In the genomic region with DNA sequence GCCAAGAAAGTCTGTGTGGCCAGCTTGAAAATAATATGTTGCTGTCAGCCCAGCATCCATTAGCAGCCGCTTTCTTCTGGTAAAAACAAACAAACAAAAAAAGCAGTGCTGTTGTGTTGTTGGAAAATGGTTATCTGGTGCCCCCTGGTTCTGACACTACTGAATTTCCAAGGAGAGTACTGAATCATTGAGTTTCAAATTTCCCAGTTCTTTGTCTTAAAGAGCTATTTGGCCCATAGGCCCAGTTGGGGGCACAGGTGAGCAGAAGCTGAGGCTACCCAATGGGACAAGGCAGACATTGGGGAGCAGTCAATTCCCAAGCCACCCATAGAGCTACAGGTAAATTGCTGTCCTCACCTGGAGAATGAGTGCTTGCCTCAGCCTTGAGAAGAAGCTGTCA, we compare ENCODE assay signal across 29 cellular contexts.
DNase-seq lines count a peak whose midpoint lies in the region; ATAC-seq and TF ChIP-seq lines count a peak whose summit lies in the region.
"Had no signal": no experiment of that assay in that cellular context is flagged by ENCODE, and none has a peak within 500 bp of the region (broad histone marks: within the 10 kb centered on the region; RNA-seq: fewer than 3 reads in every experiment).

No MANE protein-coding gene starts in this region.

- peaks cover 0 to 2% (median 0%) of the 10 kb centered on the region in 5 experiments for H3K9me3 Mint-ChIP-seq in brain
- H3K9me3 Mint-ChIP-seq in activated naive CD8-positive, alpha-beta T cell treated with anti-CD3 and anti-CD28 coated beads, Interleukin-2, amount 50 U/mL, for 24 hours, result peaks cover 7% of the 10 kb centered on the region
- H3K9me3 Mint-ChIP-seq: central memory CD8-positive, alpha-beta T cell; natural killer cell treated with Interleukin-12 subunit alpha and Interleukin-12 subunit beta and Interleukin-15 and Interleukin-18, amount 100 ng/mL, for 72 hours had no signal

- H3K18ac ChIP-seq in mesendoderm (ENCODE audit: low read length), result peak overlapping the region; percentile 15

- no peaks in the 10 kb centered on the region for H3K79me2 ChIP-seq in mesendoderm (ENCODE audit: control insufficient read depth, insufficient read depth, low read length)

- no peak overlapping the region for H3K4ac ChIP-seq in mesendoderm (ENCODE audit: low read depth, low read length)

- no peak overlapping the region for H2BK15ac ChIP-seq in mesendoderm (replicated peaks; ENCODE audit: low read depth)

- no CpG with 5 or more reads among the region's 1 CpG for WGBS in mesendoderm (ENCODE audit: extremely low coverage, insufficient coverage, low lambda C conversion rate)

- no peak overlapping the region for H3K27ac Mint-ChIP-seq in brain
- no peak overlapping the region for H3K27ac Mint-ChIP-seq in activated naive CD8-positive, alpha-beta T cell treated with anti-CD3 and anti-CD28 coated beads, Interleukin-2, amount 50 U/mL, for 24 hours
- H3K27ac Mint-ChIP-seq: activated CD8-positive, alpha-beta T cell treated with anti-CD3 and anti-CD28 coated beads, Interleukin-2, amount 10 ng/mL, durations not matched to agents 7 days and 5 days; activated naive CD4-positive, alpha-beta T cell treated with anti-CD3 and anti-CD28 coated beads for 36 hours; CD8-positive, alpha-beta memory T cell; natural killer cell treated with Interleukin-12 subunit alpha and Interleukin-12 subunit beta and Interleukin-15 and Interleukin-18, amount 100 ng/mL, for 72 hours had no signal

- H3K4me3 Mint-ChIP-seq in brain, result no peak overlapping the region
- H3K4me3 Mint-ChIP-seq in activated naive CD8-positive, alpha-beta T cell treated with anti-CD3 and anti-CD28 coated beads, Interleukin-2, amount 50 U/mL, for 24 hours, result no peak overlapping the region
- H3K4me3 Mint-ChIP-seq: activated CD8-positive, alpha-beta T cell treated with anti-CD3 and anti-CD28 coated beads, Interleukin-2, amount 10 ng/mL, durations not matched to agents 7 days and 5 days; activated naive CD4-positive, alpha-beta T cell treated with anti-CD3 and anti-CD28 coated beads for 36 hours; CD8-positive, alpha-beta memory T cell; central memory CD8-positive, alpha-beta T cell; natural killer cell treated with Interleukin-12 subunit alpha and Interleukin-12 subunit beta and Interleukin-15 and Interleukin-18, amount 100 ng/mL, for 72 hours had no signal

- DNase-seq in GM10248 (ENCODE audit: extremely low spot score), result no peak
- DNase-seq in NCI-H526 treated with DMSO at 0.1 percent for 48 hours (lab: John Stamatoyannopoulos, UW), result peak; percentile 8
- DNase-seq in mesendoderm, result peak; percentile 75
- DNase-seq in activated naive CD8-positive, alpha-beta T cell treated with anti-CD3 and anti-CD28 coated beads, Interleukin-2, amount 50 U/mL, for 24 hours, result no peak
- DNase-seq in occipital lobe (lab: John Stamatoyannopoulos, UW), result no peak
- no peak for DNase-seq in stimulated activated naive CD8-positive, alpha-beta T cell treated with anti-CD3 and anti-CD28 coated beads, Interleukin-15, Interleukin-2, amounts not matched to agents 100 U/mL and 50 U/mL, for 24 hours
- DNase-seq: activated CD8-positive, alpha-beta T cell treated with anti-CD3 and anti-CD28 coated beads, Interleukin-2, amount 10 ng/mL, durations not matched to agents 7 days and 5 days; activated naive CD4-positive, alpha-beta T cell treated with anti-CD3 and anti-CD28 coated beads for 36 hours; activated T-cell treated with anti-CD3 and anti-CD28 coated beads, Interleukin-2, amount 50 U/mL, for 1 hour; anterior cingulate cortex; CD8-positive, alpha-beta memory T cell; DMS79 treated with DMSO at 0.1 percent for 48 hours; effector CD4-positive, alpha-beta T cell; gastrocnemius medialis; midbrain; NCI-H1092 treated with DMSO at 0.1 percent for 48 hours; posterior cingulate gyrus; stimulated activated CD4-positive, alpha-beta T cell treated with anti-CD3 and anti-CD28 coated beads, Interleukin-2, amount 100 ng/mL, for 24 hours; stimulated activated naive CD4-positive, alpha-beta T cell; T1000; thyroid gland had no signal

- no peak overlapping the region for H4K8ac ChIP-seq in mesendoderm (ENCODE audit: low read depth, low read length)

- no peak overlapping the region for H3K23ac ChIP-seq in mesendoderm (ENCODE audit: low read length)

- H3K4me1 ChIP-seq in mesendoderm (ENCODE audit: control insufficient read depth, low read depth, low read length), result peaks cover 1% of the 10 kb centered on the region
- H3K4me1 ChIP-seq: esophagus muscularis mucosa, gastrocnemius medialis, thyroid gland had no signal

- CTCF ChIA-PET in GM10248 (lab: Yijun Ruan, JAX), result interaction anchor here (1.0 to 4.3 kb wide), 8 partner anchors 11 to 250 kb away, joined by 3 to 37 read pairs (median 4); no protein-coding TSS in a partner anchor

- H3K27me3 ChIP-seq in mesendoderm (ENCODE audit: insufficient read depth, low read length, poor library complexity), result no peaks in the 10 kb centered on the region
- H3K27me3 ChIP-seq: gastrocnemius medialis, thyroid gland had no signal

- H2BK120ac ChIP-seq in mesendoderm (ENCODE audit: low read depth, low read length), result no peak overlapping the region

- peaks cover 4% of the 10 kb centered on the region for H3K27me3 Mint-ChIP-seq in brain
- H3K27me3 Mint-ChIP-seq in activated naive CD8-positive, alpha-beta T cell treated with anti-CD3 and anti-CD28 coated beads, Interleukin-2, amount 50 U/mL, for 24 hours, result peaks cover 2% of the 10 kb centered on the region

- POLR2A ChIA-PET in GM10248 (lab: Yijun Ruan, JAX), result no interaction called here

- no peaks in the 10 kb centered on the region for H3K36me3 Mint-ChIP-seq in brain
- H3K36me3 Mint-ChIP-seq in activated naive CD8-positive, alpha-beta T cell treated with anti-CD3 and anti-CD28 coated beads, Interleukin-2, amount 50 U/mL, for 24 hours (ENCODE audit: low read depth), result no peaks in the 10 kb centered on the region
- H3K36me3 Mint-ChIP-seq: natural killer cell treated with Interleukin-12 subunit alpha and Interleukin-12 subunit beta and Interleukin-15 and Interleukin-18, amount 100 ng/mL, for 72 hours had no signal

- no peak overlapping the region for H3K4me3 ChIP-seq in mesendoderm (ENCODE audit: low read length)
- H3K4me3 ChIP-seq: esophagus muscularis mucosa, gastrocnemius medialis, thyroid gland had no signal

- no peak overlapping the region for H3K27ac ChIP-seq in mesendoderm (ENCODE audit: low read depth, low read length)
- H3K27ac ChIP-seq: esophagus muscularis mucosa, gastrocnemius medialis, thyroid gland had no signal

- H4K5ac ChIP-seq in mesendoderm (ENCODE audit: low read length), result no peak overlapping the region

- no peak overlapping the region for H3K4me2 ChIP-seq in mesendoderm (ENCODE audit: low read length)

- H2AK5ac ChIP-seq in mesendoderm (ENCODE audit: low read length), result no peak overlapping the region

- H3K36me3 ChIP-seq in mesendoderm (ENCODE audit: control insufficient read depth, insufficient read depth, low read length), result no peaks in the 10 kb centered on the region
- H3K36me3 ChIP-seq: esophagus muscularis mucosa, gastrocnemius medialis, thyroid gland had no signal

- H3K4me1 Mint-ChIP-seq in brain, result no peaks in the 10 kb centered on the region
- no peaks in the 10 kb centered on the region for H3K4me1 Mint-ChIP-seq in activated naive CD8-positive, alpha-beta T cell treated with anti-CD3 and anti-CD28 coated beads, Interleukin-2, amount 50 U/mL, for 24 hours
- H3K4me1 Mint-ChIP-seq: CD8-positive, alpha-beta memory T cell; central memory CD8-positive, alpha-beta T cell had no signal

- no peak overlapping the region for H2BK5ac ChIP-seq in mesendoderm (ENCODE audit: low read length)

- no peaks in the 10 kb centered on the region for H3K79me1 ChIP-seq in mesendoderm (ENCODE audit: low read length)

- no peak for ATAC-seq in activated naive CD8-positive, alpha-beta T cell treated with anti-CD3 and anti-CD28 coated beads, Interleukin-2, amount 50 U/mL, for 24 hours
- ATAC-seq in stimulated activated naive CD8-positive, alpha-beta T cell treated with anti-CD3 and anti-CD28 coated beads, Interleukin-15, Interleukin-2, amounts not matched to agents 100 U/mL and 50 U/mL, for 24 hours, result no peak
- ATAC-seq: activated CD4-positive, CD25-positive, alpha-beta regulatory T cell treated with anti-CD3 and anti-CD28 coated beads, Interleukin-2, amount 50 U/mL, for 24 hours; activated CD8-positive, alpha-beta T cell treated with anti-CD3 and anti-CD28 coated beads, Interleukin-2, amount 10 ng/mL, durations not matched to agents 7 days and 5 days; gastrocnemius medialis; HCT116; left lobe of liver; natural killer cell treated with Interleukin-12 subunit alpha and Interleukin-12 subunit beta and Interleukin-15 and Interleukin-18, amount 100 ng/mL, for 72 hours; sciatic nerve had no signal

- TF ChIP-seq CTCF in GM10248 (IDR thresholded peaks at IDR 0.05; ENCODE audit: control extremely low read depth, extremely low read depth, low read depth, missing control alignments), result peak; percentile 18
- TF ChIP-seq CTCF in brain (conservative IDR thresholded peaks at IDR 0.05), result peak; percentile 31 to 50

- H3K9ac ChIP-seq in mesendoderm (ENCODE audit: low read length), result no peak overlapping the region

- no peak overlapping the region for H3K56ac ChIP-seq in mesendoderm (ENCODE audit: low read length)

Comparison
In these comparisons a context has a peak if more than half of its experiments do, and no peak if none do; other contexts are left out.
1. DNase-seq: peak in NCI-H526 treated with DMSO at 0.1 percent for 48 hours (single experiment) and mesendoderm (single experiment); none in GM10248 (single experiment), activated naive CD8-positive, alpha-beta T cell treated with anti-CD3 and anti-CD28 coated beads, Interleukin-2, amount 50 U/mL, for 24 hours (single experiment), occipital lobe (single experiment) and stimulated activated naive CD8-positive, alpha-beta T cell treated with anti-CD3 and anti-CD28 coated beads, Interleukin-15, Interleukin-2, amounts not matched to agents 100 U/mL and 50 U/mL, for 24 hours (single experiment).